ENCODE assay signal across 7 cellular contexts in the genomic region with DNA sequence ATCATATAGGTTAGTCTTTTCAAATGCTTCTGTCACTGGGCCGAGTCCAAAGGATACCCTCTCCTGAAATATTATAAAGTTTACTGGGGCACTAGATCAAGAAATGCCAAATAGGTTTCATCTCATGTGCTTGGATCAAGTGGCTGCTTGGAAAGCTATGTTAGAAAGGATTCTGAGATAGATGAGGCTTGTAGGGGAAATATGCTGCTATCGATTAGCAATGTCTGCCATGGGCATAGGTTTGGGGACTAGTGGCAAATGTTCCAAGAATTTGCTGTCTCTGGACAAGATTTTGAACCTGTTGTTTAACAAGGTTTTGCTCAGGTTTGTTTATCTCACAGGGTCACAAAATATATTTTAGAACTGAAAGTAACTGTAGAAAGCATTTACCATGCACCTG.
"Had no signal": no experiment of that assay in that cellular context is flagged by ENCODE, and none has a peak within 500 bp of the region (broad histone marks: within the 10 kb centered on the region; RNA-seq: fewer than 3 reads in every experiment).

No MANE protein-coding gene starts in this region.

- H3K27ac ChIP-seq: HL-60, KMS-11 had no signal

- DNase-seq: IMR-90, KBM-7, KG1 had no signal

- ATAC-seq: HepG2 had no signal

- FAIRE-seq: HepG2, HTR-8/SVneo had no signal

- H3K4me2 ChIP-seq: KMS-11 had no signal

- H3K9ac ChIP-seq: KMS-11 had no signal
